11 cellular contexts compared by ENCODE assay signal in genomic region chr10:105806-106205, GRCh38. TPM values are rescaled to one million over a fixed set of nuclear protein-coding genes. Genes with fewer than 3 reads are reported as not detected.
"Had no signal": no experiment of that assay in that cellular context is flagged by ENCODE, and none has a peak within 500 bp of the region (broad histone marks: within the 10 kb centered on the region; RNA-seq: fewer than 3 reads in every experiment).

No MANE protein-coding gene starts in this region.

- ATAC-seq: HCT116 had no signal

- H3K9me3 ChIP-seq: HAP-1 had no signal

- H3K27ac ChIP-seq: GM23248, HL-60 had no signal

- H3K36me3 ChIP-seq: HAP-1 had no signal

- H3K4me3 Mint-ChIP-seq: HFFc6, IgD-negative memory B cell had no signal

- H3K4me3 ChIP-seq: GM23248, HAP-1 had no signal

- H3K4me1 ChIP-seq: HAP-1 had no signal

- H3K27ac Mint-ChIP-seq: HFFc6, IgD-negative memory B cell had no signal

- H3K9me3 Mint-ChIP-seq: HFFc6 had no signal

- DNase-seq: GM23248, GOT3, H7, HFFc6, KBM-7 had no signal

- H3K36me3 Mint-ChIP-seq: IgD-negative memory B cell had no signal

RNA-seq across cellular contexts. Expression of gene TUBB8, which starts 56.7 kb away (rescaled TPM):
- total RNA-seq: GM23248, H4, HFFc6, HT1080 had no signal
- polyA plus RNA-seq: GM23248 had no signal
